ENCODE assay signal across 10 cellular contexts in genomic region chr12:32680787-32681186, GRCh38. TPM values are rescaled to one million over a fixed set of nuclear protein-coding genes. Genes with fewer than 3 reads are reported as not detected.
DNase-seq lines count a peak whose midpoint lies in the region; FAIRE-seq and TF ChIP-seq lines count a peak whose summit lies in the region.
"Had no signal": no experiment of that assay in that cellular context is flagged by ENCODE, and none has a peak within 500 bp of the region (broad histone marks: within the 10 kb centered on the region; RNA-seq: fewer than 3 reads in every experiment).

No MANE protein-coding gene starts in this region.

- H4K20me1 ChIP-seq in PC-9 (ENCODE audit: insufficient read depth), result no peaks in the 10 kb centered on the region; the same call in none of the 2 replicates

- POLR2A ChIA-PET in PC-9 (lab: Charles Lee; ENCODE audit: unreplicated experiment), result interaction anchor here (0.6 kb wide), 1 partner anchor 11 kb away, joined by 3 read pairs; no protein-coding TSS in a partner anchor

- H3K9me2 ChIP-seq in PC-9 (ENCODE audit: insufficient read depth), result no peaks in the 10 kb centered on the region

- H3K36me3 ChIP-seq in PC-9 (ENCODE audit: low read depth) (0 out of 2 replicates have a peak, but pooled peaks cover 6% of the 10 kb centered on the region), sigmoid colon (no peaks in the 10 kb centered on the region)

- peaks cover 62% of the 10 kb centered on the region for H3K79me2 ChIP-seq in PC-9 (ENCODE audit: low read depth)

- FAIRE-seq in RCC 7860 (lab: Jason Lieb, UNC), result no peak

- H3K9me3 ChIP-seq in PC-9 (ENCODE audit: insufficient read depth, low read depth) (no peaks in the 10 kb centered on the region), sigmoid colon (no peaks in the 10 kb centered on the region)

- H3K27me3 ChIP-seq in PC-9 (ENCODE audit: insufficient read depth, low read depth) (no peaks in the 10 kb centered on the region), sigmoid colon (no peaks in the 10 kb centered on the region)

- no peak for TF ChIP-seq EP300 in sigmoid colon (IDR thresholded peaks at IDR 0.05)

- H3K4me2 ChIP-seq in PC-9, result peak overlapping the region; percentile 94

- DNase-seq in SIG-M5 treated with dmso at 0.1 percent for 504 hours (lab: John Stamatoyannopoulos, UW; ENCODE audit: unreplicated experiment), result peak; percentile 42
- DNase-seq in SIG-M5 (lab: John Stamatoyannopoulos, UW), result no peak
- DNase-seq in PC-9, result no peak
- DNase-seq in epithelial cell of prostate (ENCODE audit: low read depth, low spot score), result no peak
- DNase-seq in sigmoid colon, result no peak
- DNase-seq in NCI-H524 (lab: John Stamatoyannopoulos, UW), result no peak
- no peak for DNase-seq in NCI-H2227 (lab: John Stamatoyannopoulos, UW; ENCODE audit: unreplicated experiment)
- DNase-seq in RCC 7860 (ENCODE audit: low spot score), result no peak
- DNase-seq: ACHN, NCI-H446 treated with DMSO at 0.1 percent for 48 hours had no signal

- 0 out of 2 replicates have a peak overlapping the region, but pooled peaks have one; percentile 86 for H2AFZ ChIP-seq in PC-9

- H3K4me3 ChIP-seq in PC-9, result peak overlapping the region; percentile 82
- H3K4me3 ChIP-seq in sigmoid colon, result peak overlapping the region in 2 of 4 donors; percentile 75 to 89

- peak overlapping the region; percentile 71 for H3K27ac ChIP-seq in PC-9
- peak overlapping the region; percentile 96 for H3K27ac ChIP-seq in epithelial cell of prostate
- peak overlapping the region; percentile 90 to 99 (median 97) for H3K27ac ChIP-seq in sigmoid colon

- intact Hi-C loops in PC-9 (cut with micrococcal nuclease; ENCODE audit: unreplicated experiment), result no loop called here
- intact Hi-C loops in sigmoid colon (cut with DNase I), result no loop called here

- TF ChIP-seq CTCF in PC-9 (conservative IDR thresholded peaks at IDR 0.05) (no peak), sigmoid colon (IDR thresholded peaks at IDR 0.05) (no peak)

- TF ChIP-seq POLR2A in sigmoid colon (IDR thresholded peaks at IDR 0.05), result no peak

- H3K4me1 ChIP-seq in PC-9 (replicated peaks; ENCODE audit: insufficient read depth) (peaks cover 26% of the 10 kb centered on the region), sigmoid colon (peaks cover 0 to 15% (median 15%) of the 10 kb centered on the region in 4 donors)

- CTCF ChIA-PET in PC-9 (lab: Charles Lee), result no interaction called here

- H3F3A ChIP-seq in PC-9 (ENCODE audit: insufficient read depth, low read depth), result peaks cover 21% of the 10 kb centered on the region; the same call in 1 of the 2 replicates

- no TSS peak for BruUV-seq in PC-9 (replicated peaks; lab: Mats Ljungman, UMichigan)

RNA-seq across cellular contexts. Expression of gene DNM1L, which starts 1.7 kb away (rescaled TPM):
- total RNA-seq in PC-9 (2021) (95.8 and 112 TPM in 2 replicates), sigmoid colon (10 to 100 TPM; 67.3 to 77.2 (median 72.6) TPM)
- polyA plus RNA-seq in sigmoid colon, result 10 to 100 TPM; 13.8 to 28.2 (median 24.5) TPM
